ENCODE assay signal across 22 cellular contexts in the genomic region with DNA sequence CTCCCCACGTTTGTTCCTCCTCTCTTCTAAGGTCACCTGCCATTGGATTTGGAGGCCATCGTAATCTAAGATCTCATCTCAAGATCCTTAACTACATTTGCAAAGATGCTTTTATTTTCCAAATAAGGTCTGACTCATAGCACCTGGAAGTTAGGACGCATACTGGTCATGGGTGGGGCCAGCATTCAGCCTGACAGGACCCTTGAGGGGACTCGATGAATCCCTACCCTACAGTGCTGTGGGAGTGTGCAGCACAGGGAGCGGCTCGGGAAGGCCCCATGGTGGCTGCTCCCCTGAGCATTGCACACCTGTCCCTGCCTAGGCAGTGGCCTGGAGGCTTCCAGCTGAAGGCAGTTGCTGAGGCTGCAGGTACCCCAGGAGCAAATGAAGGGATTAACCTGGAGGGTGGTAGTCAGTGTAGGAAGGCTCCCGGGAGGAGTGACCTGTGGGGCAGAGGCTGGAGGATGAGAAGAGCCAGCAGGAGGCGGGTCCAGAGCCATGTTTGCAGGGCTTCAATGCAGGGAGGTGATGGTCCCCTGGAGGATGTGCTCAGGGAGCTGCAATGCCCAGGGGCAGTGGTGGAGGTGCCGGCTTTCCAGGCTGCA.
"Had no signal": no experiment of that assay in that cellular context is flagged by ENCODE, and none has a peak within 500 bp of the region (broad histone marks: within the 10 kb centered on the region; RNA-seq: fewer than 3 reads in every experiment).

No MANE protein-coding gene starts in this region.

- H3K9me3 ChIP-seq: right atrium auricular region, suprapubic skin, transverse colon had no signal

- H3K36me3 Mint-ChIP-seq: activated CD4-positive, alpha-beta memory T cell treated with anti-CD3 and anti-CD28 coated beads for 36 hours; activated naive CD8-positive, alpha-beta T cell; mesothelial cell of epicardium; natural killer cell treated with Interleukin-12 subunit alpha and Interleukin-12 subunit beta and Interleukin-15 and Interleukin-18, amount 100 ng/mL, for 72 hours had no signal

- H3K4me1 Mint-ChIP-seq: mesothelial cell of epicardium had no signal

- DNase-seq: activated CD4-positive, alpha-beta memory T cell treated with anti-CD3 and anti-CD28 coated beads for 36 hours; amniotic stem cell; dermis blood vessel endothelial cell; effector memory CD4-positive, alpha-beta T cell; foreskin fibroblast; islet precursor cell; left colon; nucleus accumbens; stimulated activated CD4-positive, alpha-beta T cell treated with anti-CD3 and anti-CD28 coated beads, Interleukin-15, amount 100 ng/mL, for 24 hours; stimulated activated CD4-positive, alpha-beta T cell treated with anti-CD3 and anti-CD28 coated beads, Interleukin-2, amount 100 ng/mL, for 48 hours; stimulated activated naive CD8-positive, alpha-beta T cell treated with anti-CD3 and anti-CD28 coated beads, Interleukin-15, amount 100 ng/mL, for 72 hours; transverse colon had no signal

- H3K4me3 Mint-ChIP-seq: activated CD4-positive, alpha-beta memory T cell treated with anti-CD3 and anti-CD28 coated beads for 36 hours; activated naive CD8-positive, alpha-beta T cell; mesothelial cell of epicardium; natural killer cell treated with Interleukin-12 subunit alpha and Interleukin-12 subunit beta and Interleukin-15 and Interleukin-18, amount 100 ng/mL, for 72 hours; stimulated activated naive CD8-positive, alpha-beta T cell treated with anti-CD3 and anti-CD28 coated beads, Interleukin-15, amount 100 ng/mL, for 72 hours had no signal

- H3K36me3 ChIP-seq: cardiac muscle cell, right atrium auricular region, suprapubic skin, transverse colon had no signal

- H3K27ac Mint-ChIP-seq: activated CD4-positive, alpha-beta memory T cell treated with anti-CD3 and anti-CD28 coated beads for 36 hours; activated naive CD8-positive, alpha-beta T cell; mesothelial cell of epicardium; natural killer cell treated with Interleukin-12 subunit alpha and Interleukin-12 subunit beta and Interleukin-15 and Interleukin-18, amount 100 ng/mL, for 72 hours; progenitor cell of endocrine pancreas; stimulated activated naive CD8-positive, alpha-beta T cell treated with anti-CD3 and anti-CD28 coated beads, Interleukin-15, amount 100 ng/mL, for 72 hours had no signal

- H3K27me3 ChIP-seq: cardiac muscle cell, hepatocyte, right atrium auricular region, transverse colon had no signal

- H3K9me3 Mint-ChIP-seq: mesothelial cell of epicardium; natural killer cell treated with Interleukin-12 subunit alpha and Interleukin-12 subunit beta and Interleukin-15 and Interleukin-18, amount 100 ng/mL, for 72 hours had no signal

- H3K4me3 ChIP-seq: cardiac muscle cell, hepatocyte, lung, right atrium auricular region, skin epidermis, suprapubic skin, transverse colon had no signal

- H3K27ac ChIP-seq: cardiac muscle cell, hepatocyte, right atrium auricular region, skin epidermis, suprapubic skin, transverse colon had no signal

- H3K27me3 Mint-ChIP-seq: progenitor cell of endocrine pancreas had no signal

- H3K4me1 ChIP-seq: transverse colon had no signal
